In genomic region chr16:19434584-19434983, GRCh38 we compare ENCODE assay signal across 1 cellular context.
TF ChIP-seq lines count a peak whose summit lies in the region.

No MANE protein-coding gene starts in this region.

TF ChIP-seq in K562, 482 proteins besides CTCF, POLR2A, EP300 and RAD21 (continued from another document):
- no peak for TF ChIP-seq ARID3A (IDR thresholded peaks at IDR 0.05; ENCODE audit: borderline replicate concordance, low read depth, low read length)
